In the genomic region with DNA sequence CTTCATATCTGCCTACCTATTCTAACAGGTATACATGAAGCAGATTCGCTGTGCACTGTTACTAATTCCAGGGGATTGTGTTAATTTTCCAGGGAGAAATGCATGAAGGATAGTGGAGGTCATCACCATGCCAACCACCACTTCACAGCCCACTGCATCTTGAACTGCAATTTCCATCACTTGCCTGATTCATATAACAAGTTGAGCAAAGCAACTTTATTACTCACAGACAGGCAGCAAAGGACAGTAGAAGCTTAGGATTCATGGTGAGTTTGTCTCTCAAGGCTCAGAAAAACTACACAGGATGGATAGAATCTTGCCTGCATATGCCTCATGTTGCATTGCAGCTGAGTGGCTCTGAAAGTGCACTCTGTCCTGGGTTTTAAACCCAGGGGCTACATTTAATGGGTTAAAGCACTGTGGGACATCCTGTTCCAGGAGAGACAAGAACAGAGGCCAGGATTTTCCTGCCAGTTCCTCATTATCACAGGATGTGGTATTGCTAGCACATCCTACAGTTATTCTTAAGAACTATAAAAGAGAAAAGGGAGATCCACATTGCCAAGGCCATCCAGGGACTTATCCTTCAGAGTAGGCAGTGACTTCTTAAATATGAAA, we compare ENCODE assay signal across 12 cellular contexts.
A peak's percentile ranks its signal among the peaks of the same experiment; 100 is the strongest.
DNase-seq lines count a peak whose midpoint lies in the region; ATAC-seq and TF ChIP-seq lines count a peak whose summit lies in the region.
"Had no signal": no experiment of that assay in that cellular context is flagged by ENCODE, and none has a peak within 500 bp of the region (broad histone marks: within the 10 kb centered on the region; RNA-seq: fewer than 3 reads in every experiment).

No MANE protein-coding gene starts in this region.

- peaks cover 0 to 26% (median 9%) of the 10 kb centered on the region in 10 experiments; a peak in 17 of 20 replicates for H3K4me1 ChIP-seq in BLaER1 treated with 17β-estradiol and CSF1 and Interleukin-3, amounts not matched to agents 10 nM and 100 nM
- no peaks in the 10 kb centered on the region for H3K4me1 ChIP-seq in right cardiac atrium (ENCODE audit: control insufficient read depth, insufficient read depth, low read length)
- peaks cover 0 to 3% (median 0%) of the 10 kb centered on the region in 4 donors for H3K4me1 ChIP-seq in upper lobe of left lung
- H3K4me1 ChIP-seq: neural progenitor cell, spleen had no signal

- intact Hi-C loops in right cardiac atrium (cut with DNase I): no loop called here

- no peak overlapping the region for H3K9ac ChIP-seq in BLaER1 treated with 17β-estradiol and CSF1 and Interleukin-3, amounts not matched to agents 10 nM and 100 nM
- H3K9ac ChIP-seq: neural progenitor cell had no signal

- no peaks in the 10 kb centered on the region for H3K36me3 Mint-ChIP-seq in T-cell
- H3K36me3 Mint-ChIP-seq: neural progenitor cell had no signal

- H3K4me1 Mint-ChIP-seq in T-cell: peaks cover 0 to 41% (median 9%) of the 10 kb centered on the region in 3 donors

- 78% methylated on average over 1 of the region's 1 CpG for WGBS in right cardiac atrium
- 80 to 100% methylated on average over 1 of the region's 1 CpG for WGBS in upper lobe of left lung, 2 donors

- H3K4me2 ChIP-seq in BLaER1 treated with 17β-estradiol and CSF1 and Interleukin-3, amounts not matched to agents 10 nM and 100 nM: peak overlapping the region in 10 of 11 experiments; percentile 11 to 70 (median 51); a peak in 16 of 22 replicates
- H3K4me2 ChIP-seq: neural progenitor cell had no signal

- no peaks in the 10 kb centered on the region for H3K36me3 ChIP-seq in BLaER1 treated with 17β-estradiol and CSF1 and Interleukin-3, amounts not matched to agents 10 nM and 100 nM
- H3K36me3 ChIP-seq in upper lobe of left lung: no peaks in the 10 kb centered on the region
- H3K36me3 ChIP-seq: neural progenitor cell, spleen had no signal

- peak overlapping the region; percentile 52 to 64 for H3K27ac Mint-ChIP-seq in T-cell
- H3K27ac Mint-ChIP-seq: neural progenitor cell had no signal

- DNase-seq in EL (peak; percentile 50), T-cell (no peak), fibroblast of villous mesenchyme (ENCODE audit: low read depth) (peak; percentile 94), caudate nucleus (lab: John Stamatoyannopoulos, UW) (no peak), right cardiac atrium (no peak), upper lobe of left lung (no peak)
- DNase-seq in activated CD4-positive, CD25-positive, alpha-beta regulatory T cell (lab: John Stamatoyannopoulos, UW): no peak
- DNase-seq: NCI-H1694, NCI-H524, spleen had no signal

- POLR2A ChIA-PET in T-cell (lab: Charles Lee): no interaction called here

- TF ChIP-seq EP300 in upper lobe of left lung (IDR thresholded peaks at IDR 0.05): no peak

- no peaks in the 10 kb centered on the region for H3K9me3 Mint-ChIP-seq in T-cell
- H3K9me3 Mint-ChIP-seq: neural progenitor cell had no signal

- CTCF ChIA-PET in T-cell (lab: Charles Lee): no interaction called here

- no peak for TF ChIP-seq POLR2A in upper lobe of left lung (IDR thresholded peaks at IDR 0.05)

- ATAC-seq in T-cell (replicated peaks in 1 of 4) (no peak), right cardiac atrium (no peak), upper lobe of left lung (ENCODE audit: low FRiP score in 2 of 2) (no peak)

- no peak overlapping the region for H3K4me3 ChIP-seq in BLaER1 treated with 17β-estradiol and CSF1 and Interleukin-3, amounts not matched to agents 10 nM and 100 nM
- H3K4me3 ChIP-seq in fibroblast of villous mesenchyme (ENCODE audit: low read depth, low read length): no peak overlapping the region
- no peak overlapping the region for H3K4me3 ChIP-seq in right cardiac atrium (ENCODE audit: low read length)
- H3K4me3 ChIP-seq in upper lobe of left lung: no peak overlapping the region
- H3K4me3 ChIP-seq: neural progenitor cell, spleen had no signal

- H3K27me3 ChIP-seq in BLaER1 treated with 17β-estradiol and CSF1 and Interleukin-3, amounts not matched to agents 10 nM and 100 nM: no peaks in the 10 kb centered on the region
- H3K27me3 ChIP-seq in right cardiac atrium (ENCODE audit: control insufficient read depth, insufficient read depth) (no peaks in the 10 kb centered on the region), upper lobe of left lung (no peaks in the 10 kb centered on the region)
- H3K27me3 ChIP-seq: neural progenitor cell had no signal

- no peaks in the 10 kb centered on the region for H3K9me3 ChIP-seq in BLaER1 treated with 17β-estradiol and CSF1 and Interleukin-3, amounts not matched to agents 10 nM and 100 nM (replicated peaks in 1 of 11)
- H3K9me3 ChIP-seq in right cardiac atrium (ENCODE audit: control insufficient read depth, low read length) (no peaks in the 10 kb centered on the region), upper lobe of left lung (no peaks in the 10 kb centered on the region)
- H3K9me3 ChIP-seq: spleen had no signal

- no peak overlapping the region for H3K4me3 Mint-ChIP-seq in T-cell
- H3K4me3 Mint-ChIP-seq: neural progenitor cell had no signal

- no peak for TF ChIP-seq CTCF in fibroblast of villous mesenchyme (IDR thresholded peaks at IDR 0.05; ENCODE audit: insufficient read depth, low read depth, low read length)
- TF ChIP-seq CTCF in upper lobe of left lung (IDR thresholded peaks at IDR 0.05): no peak

- no peak overlapping the region for H3K27ac ChIP-seq in BLaER1 treated with 17β-estradiol and CSF1 and Interleukin-3, amounts not matched to agents 10 nM and 100 nM
- H3K27ac ChIP-seq in caudate nucleus (ENCODE audit: low read depth, low read length) (no peak overlapping the region), right cardiac atrium (ENCODE audit: low read length) (no peak overlapping the region), upper lobe of left lung (no peak overlapping the region)
- H3K27ac ChIP-seq: neural progenitor cell, spleen had no signal

- no peaks in the 10 kb centered on the region for H4K20me1 ChIP-seq in BLaER1 treated with 17β-estradiol and CSF1 and Interleukin-3, amounts not matched to agents 10 nM and 100 nM

- peaks cover 0 to 6% of the 10 kb centered on the region in 2 donors for H3K27me3 Mint-ChIP-seq in T-cell

Comparison
In these comparisons a context has a peak if more than half of its experiments do, and no peak if none do; other contexts are left out.
1. DNase-seq: peak in EL (single experiment) and fibroblast of villous mesenchyme (single experiment); none in T-cell (0 of 34), caudate nucleus (0 of 61), right cardiac atrium (0 of 3), upper lobe of left lung (0 of 2) and activated CD4-positive, CD25-positive, alpha-beta regulatory T cell (0 of 4).